In the genomic region with DNA sequence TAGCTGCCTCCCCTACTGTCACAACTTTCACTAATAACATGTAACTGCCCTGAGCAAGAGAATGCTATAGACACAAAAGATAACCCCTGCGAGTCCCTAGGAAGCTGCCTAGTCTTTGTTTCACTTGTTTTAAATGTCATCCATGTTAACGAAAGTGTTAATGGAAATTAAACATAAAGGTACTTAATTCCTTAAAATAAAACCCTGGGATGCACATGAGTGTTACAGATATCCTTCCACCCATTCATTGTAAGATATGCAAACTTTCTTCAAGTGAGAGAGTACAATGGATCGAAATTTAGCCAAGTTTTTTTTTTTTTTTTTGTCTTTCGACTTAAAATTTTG, we compare ENCODE assay signal across 8 cellular contexts. TPM values are rescaled to one million over a fixed set of nuclear protein-coding genes. Genes with fewer than 3 reads are reported as not detected.
A peak's percentile ranks its signal among the peaks of the same experiment; 100 is the strongest.
DNase-seq lines count a peak whose midpoint lies in the region; ATAC-seq and TF ChIP-seq lines count a peak whose summit lies in the region.

No MANE protein-coding gene starts in this region.

- intact Hi-C loops in psoas muscle (cut with DNase I) = no loop called here

- peaks cover 28% of the 10 kb centered on the region for H3K27me3 ChIP-seq in DOHH2 (ENCODE audit: control insufficient read depth, low read length)
- no peaks in the 10 kb centered on the region for H3K27me3 ChIP-seq in SJCRH30
- no peaks in the 10 kb centered on the region for H3K27me3 ChIP-seq in psoas muscle (ENCODE audit: insufficient read depth in 3 of 3, low read length in 2 of 3)

- H4K20me1 ChIP-seq in DOHH2 (ENCODE audit: control insufficient read depth, insufficient read depth, low read depth, low read length) = no peaks in the 10 kb centered on the region

- H3F3A ChIP-seq in DOHH2 (ENCODE audit: control insufficient read depth, insufficient read depth) = peaks cover 9% of the 10 kb centered on the region

- H3K79me2 ChIP-seq in DOHH2 (ENCODE audit: control insufficient read depth, low read length) = no peaks in the 10 kb centered on the region

- TF ChIP-seq CTCF in DOHH2 (IDR thresholded peaks at IDR 0.05; ENCODE audit: low read depth, low read length, poor library complexity, severe bottlenecking) (no peak), psoas muscle (IDR thresholded peaks at IDR 0.05) (no peak)

- WGBS in psoas muscle, 3 donors = 18 to 33% (median 27%) methylated on average over 4 of the region's 4 CpGs

- DNase-seq in SJCRH30 (no peak), fibroblast of peridontal ligament (ENCODE audit: extremely low read depth) (peak; percentile 35), psoas muscle (no peak), NCI-H2029 treated with DMSO at 0.1 percent for 48 hours (lab: John Stamatoyannopoulos, UW) (no peak), DMS 273 (lab: John Stamatoyannopoulos, UW; ENCODE audit: unreplicated experiment) (no peak)
- no peak for DNase-seq in activated CD8-positive, alpha-beta memory T cell treated with anti-CD3 and anti-CD28 coated beads, Interleukin-2, amount 50 U/mL, for 48 hours

- H3K27ac ChIP-seq in DOHH2 (ENCODE audit: low read depth, low read length) (no peak overlapping the region), SJCRH30 (peak overlapping the region; percentile 83), psoas muscle (peak overlapping the region; percentile 83)

- H3K4me3 ChIP-seq in DOHH2 (ENCODE audit: low read length) = peak overlapping the region; percentile 86
- H3K4me3 ChIP-seq in SJCRH30 = peak overlapping the region; percentile 92
- H3K4me3 ChIP-seq in psoas muscle = peak overlapping the region; percentile 78

- peaks cover 43% of the 10 kb centered on the region for H3K4me1 ChIP-seq in DOHH2 (ENCODE audit: control insufficient read depth, low read length)
- H3K4me1 ChIP-seq in SJCRH30 = peaks cover 24% of the 10 kb centered on the region
- peaks cover 13% of the 10 kb centered on the region for H3K4me1 ChIP-seq in psoas muscle

- H3K9me3 ChIP-seq in DOHH2 (ENCODE audit: control insufficient read depth, insufficient read depth, low read length) (no peaks in the 10 kb centered on the region), SJCRH30 (replicated peaks) (no peaks in the 10 kb centered on the region), psoas muscle (no peaks in the 10 kb centered on the region)

- H3K36me3 ChIP-seq in DOHH2 (ENCODE audit: control insufficient read depth, low read length) = no peaks in the 10 kb centered on the region
- H3K36me3 ChIP-seq in SJCRH30 = peaks cover 12% of the 10 kb centered on the region
- no peaks in the 10 kb centered on the region for H3K36me3 ChIP-seq in psoas muscle (ENCODE audit: insufficient read depth in 1 of 2, low read depth in 1 of 2)

- peak overlapping the region; percentile 81 for H3K4me2 ChIP-seq in DOHH2 (ENCODE audit: low read length)

- ATAC-seq in psoas muscle = no peak
- ATAC-seq in HG03442 (IDR thresholded peaks at IDR 0.05; ENCODE audit: unreplicated experiment) = no peak

- no peaks in the 10 kb centered on the region for H3K9me2 ChIP-seq in DOHH2 (replicated peaks; ENCODE audit: control insufficient read depth, low read length)

RNA-seq across cellular contexts. Expression of gene CDK14, which starts 1.4 kb away (rescaled TPM):
- 67.6 and 78.2 TPM in 2 replicates for total RNA-seq in SJCRH30 (2014; rRNA removed; shearing (Covaris generic))
- total RNA-seq in psoas muscle = 10 to 100 TPM; 10.6 to 16.6 (median 13.0) TPM
- polyA plus RNA-seq in psoas muscle = 1 to 10 TPM; 1.7 to 4.8 (median 1.8) TPM
